In genomic region chr3:23702198-23702597, GRCh38 we compare ENCODE assay signal across 1 cellular context.
A peak's percentile ranks its signal among the peaks of the same experiment; 100 is the strongest.
TF ChIP-seq lines count a peak whose summit lies in the region.

No MANE protein-coding gene starts in this region.

TF ChIP-seq in H1, 55 proteins besides CTCF, POLR2A, EP300 and RAD21:
- TF ChIP-seq SP1 (IDR thresholded peaks at IDR 0.05; ENCODE audit: low read depth, low read length) (no peak), JUND (IDR thresholded peaks at IDR 0.05; ENCODE audit: low read length) (peak; percentile 76; the same call in 1 of the 2 replicates)
TF ChIP-seq in H1: peak in this region for 1.
